19 cellular contexts compared by ENCODE assay signal in genomic region chr3:188690076-188690475, GRCh38.
DNase-seq lines count a peak whose midpoint lies in the region; ATAC-seq and TF ChIP-seq lines count a peak whose summit lies in the region.
"Had no signal": no experiment of that assay in that cellular context is flagged by ENCODE, and none has a peak within 500 bp of the region (broad histone marks: within the 10 kb centered on the region; RNA-seq: fewer than 3 reads in every experiment).

No MANE protein-coding gene starts in this region.

- intact Hi-C loops in natural killer cell (cut with micrococcal nuclease) (no loop called here), right lobe of liver (cut with DNase I) (no loop called here), tibial artery (cut with DNase I; ENCODE audit: low total_unique reads) (no loop called here)

- H3K27me3 ChIP-seq in right lobe of liver: no peaks in the 10 kb centered on the region
- no peaks in the 10 kb centered on the region for H3K27me3 ChIP-seq in tibial artery

- peaks cover 2% of the 10 kb centered on the region for H3K9me3 Mint-ChIP-seq in natural killer cell treated with Interleukin-12 subunit alpha and Interleukin-12 subunit beta and Interleukin-15 and Interleukin-18, amount 100 ng/mL, for 72 hours
- H3K9me3 Mint-ChIP-seq in natural killer cell (no peaks in the 10 kb centered on the region), chondrocyte (ENCODE audit: low read depth) (peaks cover 5% of the 10 kb centered on the region)

- TF ChIP-seq POLR2A in right lobe of liver (IDR thresholded peaks at IDR 0.05): no peak

- H3K27ac ChIP-seq in right lobe of liver (peak overlapping the region in 2 of 3 donors; percentile 71 to 72), tibial artery (peak overlapping the region; percentile 17 to 65), substantia nigra (ENCODE audit: low read depth, low read length, poor library complexity, severe bottlenecking) (no peak overlapping the region)

- ATAC-seq in natural killer cell treated with Interleukin-12 subunit alpha and Interleukin-12 subunit beta and Interleukin-15 and Interleukin-18, amount 100 ng/mL, for 72 hours: no peak
- ATAC-seq in natural killer cell (no peak), right lobe of liver (peak; percentile 69 to 77 (median 72))
- ATAC-seq: PC-3 had no signal

- H3K4me1 ChIP-seq in right lobe of liver (peaks cover 0 to 33% (median 0%) of the 10 kb centered on the region in 4 donors), tibial artery (peaks cover 0 to 74% (median 34%) of the 10 kb centered on the region in 4 donors)

- H3K36me3 Mint-ChIP-seq in natural killer cell treated with Interleukin-12 subunit alpha and Interleukin-12 subunit beta and Interleukin-15 and Interleukin-18, amount 100 ng/mL, for 72 hours: peaks cover 3% of the 10 kb centered on the region
- H3K36me3 Mint-ChIP-seq in natural killer cell (no peaks in the 10 kb centered on the region), chondrocyte (ENCODE audit: low read depth) (no peaks in the 10 kb centered on the region)
- H3K36me3 Mint-ChIP-seq: CD4-positive, CD25-positive, alpha-beta regulatory T cell had no signal

- H3K27me3 Mint-ChIP-seq in natural killer cell treated with Interleukin-12 subunit alpha and Interleukin-12 subunit beta and Interleukin-15 and Interleukin-18, amount 100 ng/mL, for 72 hours: no peaks in the 10 kb centered on the region
- H3K27me3 Mint-ChIP-seq in natural killer cell (ENCODE audit: low read depth in 2 of 2) (no peaks in the 10 kb centered on the region), chondrocyte (ENCODE audit: low read depth) (no peaks in the 10 kb centered on the region)
- H3K27me3 Mint-ChIP-seq: B cell; CD4-positive, CD25-positive, alpha-beta regulatory T cell had no signal

- H3K27ac Mint-ChIP-seq in natural killer cell treated with Interleukin-12 subunit alpha and Interleukin-12 subunit beta and Interleukin-15 and Interleukin-18, amount 100 ng/mL, for 72 hours: peak overlapping the region; percentile 86 to 96
- H3K27ac Mint-ChIP-seq in natural killer cell (no peak overlapping the region), chondrocyte (ENCODE audit: unreplicated experiment) (peak overlapping the region; percentile 23)
- H3K27ac Mint-ChIP-seq: B cell had no signal

- no peak overlapping the region for H3K4me3 Mint-ChIP-seq in natural killer cell treated with Interleukin-12 subunit alpha and Interleukin-12 subunit beta and Interleukin-15 and Interleukin-18, amount 100 ng/mL, for 72 hours
- H3K4me3 Mint-ChIP-seq in natural killer cell: no peak overlapping the region
- no peak overlapping the region for H3K4me3 Mint-ChIP-seq in chondrocyte (ENCODE audit: unreplicated experiment)
- H3K4me3 Mint-ChIP-seq: B cell; CD4-positive, CD25-positive, alpha-beta regulatory T cell had no signal

- 38% methylated on average over 5 of the region's 5 CpGs for WGBS in right lobe of liver (ENCODE audit: insufficient coverage, low coverage, low lambda C conversion rate, missing lambda C conversion rate)

- DNase-seq in natural killer cell treated with Interleukin-12 subunit alpha and Interleukin-12 subunit beta and Interleukin-15 and Interleukin-18, amount 100 ng/mL, for 72 hours (ENCODE audit: low spot score): no peak
- DNase-seq in natural killer cell (no peak), chondrocyte (ENCODE audit: low spot score) (no peak), right lobe of liver (peak in 2 of 3 donors; percentile 50 to 52), tibial artery (no peak), OCI-M2 (lab: John Stamatoyannopoulos, UW; ENCODE audit: unreplicated experiment) (no peak), NCI-H524 treated with DMSO at 0.1 percent for 48 hours (lab: John Stamatoyannopoulos, UW) (no peak), substantia nigra (lab: John Stamatoyannopoulos, UW) (no peak)
- DNase-seq: CD4-positive, CD25-positive, alpha-beta regulatory T cell; COR-L47; DMS 273 treated with DMSO at 0.1 percent for 48 hours; DND-41; KBM-7; NCI-H1105 treated with DMSO at 0.1 percent for 48 hours; NCI-H1694; NCI-H510A; NCI-H774; PC-3 had no signal

- H3K9me3 ChIP-seq in right lobe of liver (no peaks in the 10 kb centered on the region), tibial artery (no peaks in the 10 kb centered on the region)

- TF ChIP-seq CTCF in natural killer cell (IDR thresholded peaks at IDR 0.05): no peak
- TF ChIP-seq CTCF in chondrocyte (IDR thresholded peaks at IDR 0.05): no peak
- no peak for TF ChIP-seq CTCF in right lobe of liver (IDR thresholded peaks at IDR 0.05)
- TF ChIP-seq CTCF in tibial artery (IDR thresholded peaks at IDR 0.05): no peak

- H3K36me3 ChIP-seq in right lobe of liver (no peaks in the 10 kb centered on the region), tibial artery (no peaks in the 10 kb centered on the region)

- H3K4me3 ChIP-seq in right lobe of liver: no peak overlapping the region
- H3K4me3 ChIP-seq in tibial artery: no peak overlapping the region

- peaks cover 51 to 58% of the 10 kb centered on the region in 2 donors for H3K4me1 Mint-ChIP-seq in natural killer cell treated with Interleukin-12 subunit alpha and Interleukin-12 subunit beta and Interleukin-15 and Interleukin-18, amount 100 ng/mL, for 72 hours (ENCODE audit: low read depth in 2 of 2)
- H3K4me1 Mint-ChIP-seq in natural killer cell (peaks cover 53 to 65% of the 10 kb centered on the region in 2 donors), chondrocyte (ENCODE audit: low read depth) (peaks cover 43% of the 10 kb centered on the region)

Comparison
In these comparisons a context has a peak if more than half of its experiments do, and no peak if none do; other contexts are left out.
1. H3K27ac Mint-ChIP-seq: peak in natural killer cell treated with Interleukin-12 subunit alpha and Interleukin-12 subunit beta and Interleukin-15 and Interleukin-18, amount 100 ng/mL, for 72 hours (2 of 2) and chondrocyte (single experiment); none in natural killer cell (0 of 2).
2. ATAC-seq: peak in right lobe of liver (4 of 4); none in natural killer cell treated with Interleukin-12 subunit alpha and Interleukin-12 subunit beta and Interleukin-15 and Interleukin-18, amount 100 ng/mL, for 72 hours (0 of 2) and natural killer cell (0 of 3).
3. DNase-seq: peak in right lobe of liver (2 of 3); none in natural killer cell treated with Interleukin-12 subunit alpha and Interleukin-12 subunit beta and Interleukin-15 and Interleukin-18, amount 100 ng/mL, for 72 hours (single experiment), natural killer cell (single experiment), chondrocyte (single experiment), tibial artery (0 of 2), OCI-M2 (single experiment), NCI-H524 treated with DMSO at 0.1 percent for 48 hours (single experiment) and substantia nigra (0 of 49).